ENCODE assay signal across 19 cellular contexts in genomic region chr11:19018901-19019300, GRCh38. TPM values are rescaled to one million over a fixed set of nuclear protein-coding genes. Genes with fewer than 3 reads are reported as not detected.
A peak's percentile ranks its signal among the peaks of the same experiment; 100 is the strongest.
DNase-seq lines count a peak whose midpoint lies in the region; ATAC-seq, FAIRE-seq and TF ChIP-seq lines count a peak whose summit lies in the region.
"Had no signal": no experiment of that assay in that cellular context is flagged by ENCODE, and none has a peak within 500 bp of the region (broad histone marks: within the 10 kb centered on the region; RNA-seq: fewer than 3 reads in every experiment).

No MANE protein-coding gene starts in this region.

- H4K20me1 ChIP-seq in GM23338 (replicated peaks; ENCODE audit: insufficient read depth): no peaks in the 10 kb centered on the region
- H4K20me1 ChIP-seq in H1 (replicated peaks in 1 of 2; ENCODE audit: control insufficient read depth in 1 of 2, insufficient read depth in 2 of 2, low read length in 2 of 2): peaks cover 0 to 2% of the 10 kb centered on the region in 2 experiments

- TF ChIP-seq RAD21 in H1 (IDR thresholded peaks at IDR 0.05 in 1 of 2, conservative IDR thresholded peaks at IDR 0.05 in 1 of 2; ENCODE audit: low read depth in 2 of 2, low read length in 2 of 2): no peak

- H3K18ac ChIP-seq in H1 (ENCODE audit: extremely low read depth, low read length): no peak overlapping the region

- H2AK5ac ChIP-seq in H1 (ENCODE audit: low read depth, low read length): no peak overlapping the region

- no peaks in the 10 kb centered on the region for H3K9me3 Mint-ChIP-seq in GM23338
- no peaks in the 10 kb centered on the region for H3K9me3 Mint-ChIP-seq in nephron progenitor cell
- H3K9me3 Mint-ChIP-seq: T-helper 2 cell treated with Interferon-gamma antibody and Interleukin-4, amounts not matched to agents 5 μg/mL and 100 μg/mL, for 36 hours had no signal

- no peak overlapping the region for H2BK15ac ChIP-seq in H1 (ENCODE audit: low read length)

- H3F3A ChIP-seq in GM23338 (replicated peaks; ENCODE audit: low read depth): no peaks in the 10 kb centered on the region

- WGBS in H1 (ENCODE audit: extremely low coverage in 1 of 2, insufficient coverage in 1 of 2, insufficient read length in 1 of 2, insufficient replicate concordance in 2 of 2, low coverage in 1 of 2, low lambda C conversion rate in 2 of 2, missing lambda C conversion rate in 1 of 2), 2 experiments: 51% methylated on average over 3 of the region's 3 CpGs; no CpG with 5 or more reads in 1 of the 2 experiments
- 4 to 19% (median 12%) methylated on average over 3 of the region's 3 CpGs for WGBS in heart left ventricle, 4 donors

- H3K36me3 ChIP-seq in GM23338 (ENCODE audit: insufficient read depth) (no peaks in the 10 kb centered on the region), NT2/D1 (ENCODE audit: insufficient read depth, insufficient read length, low read length) (no peaks in the 10 kb centered on the region), H1 (ENCODE audit: control insufficient read depth in 2 of 4, insufficient read depth in 4 of 4, low read length in 3 of 4) (no peaks in the 10 kb centered on the region), heart left ventricle (no peaks in the 10 kb centered on the region)
- H3K36me3 ChIP-seq: gastroesophageal sphincter had no signal

- no peak overlapping the region for H3K27ac ChIP-seq in GM23338 (ENCODE audit: low read depth)
- no peak overlapping the region for H3K27ac ChIP-seq in H1 (ENCODE audit: low read depth, low read length)
- no peak overlapping the region for H3K27ac ChIP-seq in heart left ventricle
- H3K27ac ChIP-seq: coronary artery, gastroesophageal sphincter had no signal

- H4K5ac ChIP-seq in H1 (ENCODE audit: insufficient read length, low read depth, low read length): no peak overlapping the region

- H3K79me2 ChIP-seq in GM23338 (replicated peaks; ENCODE audit: insufficient read depth): no peaks in the 10 kb centered on the region
- no peaks in the 10 kb centered on the region for H3K79me2 ChIP-seq in H1 (ENCODE audit: control insufficient read depth in 1 of 2, insufficient read depth in 2 of 2, low read length in 2 of 2)

- DNase-seq in GM23338 (ENCODE audit: low spot score): peak; percentile 75
- DNase-seq in NT2/D1 (ENCODE audit: low read depth, low spot score): peak; percentile 6
- DNase-seq in H1 (ENCODE audit: low read depth in 1 of 2, low spot score in 2 of 2): peak in 1 of 2 experiments; percentile 62
- DNase-seq in nephron progenitor cell: peak; percentile 77
- DNase-seq in heart left ventricle: no peak
- DNase-seq in NCI-H146 (lab: John Stamatoyannopoulos, UW): no peak
- DNase-seq: activated CD4-positive, alpha-beta T cell treated with anti-CD3 and anti-CD28 coated beads for 1 hour; midbrain; MV-4-11; nucleus accumbens; SIG-M5; stimulated activated CD4-positive, alpha-beta T cell treated with anti-CD3 and anti-CD28 coated beads, Interleukin-4, amount 100 ng/mL, for 1 hour had no signal

- no peak overlapping the region for H4K91ac ChIP-seq in H1 (replicated peaks; ENCODE audit: insufficient read length, low read length)

- no peak overlapping the region for H2BK5ac ChIP-seq in H1 (ENCODE audit: low read depth, low read length)

- H2BK20ac ChIP-seq in H1 (ENCODE audit: low read length): no peak overlapping the region

- no peaks in the 10 kb centered on the region for H3K4me1 Mint-ChIP-seq in GM23338
- H3K4me1 Mint-ChIP-seq in nephron progenitor cell: peaks cover 11% of the 10 kb centered on the region

- H2AFZ ChIP-seq in GM23338: no peak overlapping the region
- H2AFZ ChIP-seq in H1 (ENCODE audit: low read length): no peak overlapping the region

- no peaks in the 10 kb centered on the region for H3K79me1 ChIP-seq in H1 (ENCODE audit: low read depth, low read length)

- no peak overlapping the region for H3K56ac ChIP-seq in H1 (replicated peaks; ENCODE audit: insufficient read length, low read depth, low read length)

- H3K27ac Mint-ChIP-seq in GM23338 (no peak overlapping the region), nephron progenitor cell (no peak overlapping the region)
- H3K27ac Mint-ChIP-seq: T-helper 2 cell treated with Interferon-gamma antibody and Interleukin-4, amounts not matched to agents 5 μg/mL and 100 μg/mL, for 36 hours had no signal

- TF ChIP-seq CTCF in GM23338 (conservative IDR thresholded peaks at IDR 0.05; ENCODE audit: low read depth in 2 of 2) (no peak), H1 (IDR thresholded peaks at IDR 0.05; ENCODE audit: control extremely low read depth in 1 of 3, insufficient read depth in 1 of 3, low read depth in 1 of 3, low read length in 3 of 3) (no peak), nephron progenitor cell (IDR thresholded peaks at IDR 0.05) (no peak), heart left ventricle (IDR thresholded peaks at IDR 0.05) (no peak)

- H3K9ac ChIP-seq in NT2/D1 (ENCODE audit: insufficient read length, low read depth) (no peak overlapping the region), H1 (replicated peaks in 1 of 4; ENCODE audit: extremely low read depth in 1 of 4, low read depth in 3 of 4, low read length in 3 of 4) (no peak overlapping the region)

- H3K9me2 ChIP-seq in GM23338 (ENCODE audit: insufficient read depth): no peaks in the 10 kb centered on the region

- no peak for TF ChIP-seq EP300 in H1 (IDR thresholded peaks at IDR 0.05; ENCODE audit: borderline replicate concordance in 1 of 2, low read depth in 2 of 2, low read length in 2 of 2)

- no peak overlapping the region for H4K8ac ChIP-seq in H1 (ENCODE audit: extremely low read depth, insufficient read depth, low read length)

- no peaks in the 10 kb centered on the region for H3K9me3 ChIP-seq in NT2/D1 (ENCODE audit: insufficient read depth, low read length)
- no peaks in the 10 kb centered on the region for H3K9me3 ChIP-seq in H1 (ENCODE audit: insufficient read depth in 2 of 2, low read depth in 1 of 2, low read length in 1 of 2)
- no peaks in the 10 kb centered on the region for H3K9me3 ChIP-seq in heart left ventricle
- H3K9me3 ChIP-seq: gastroesophageal sphincter had no signal

- H3K23ac ChIP-seq in H1 (ENCODE audit: insufficient read length): no peak overlapping the region

- no peak overlapping the region for H3K4ac ChIP-seq in H1 (replicated peaks; ENCODE audit: insufficient read length, low read depth, low read length)

- H3K27me3 ChIP-seq in GM23338 (ENCODE audit: insufficient read depth): no peaks in the 10 kb centered on the region
- no peaks in the 10 kb centered on the region for H3K27me3 ChIP-seq in NT2/D1 (ENCODE audit: insufficient read depth, insufficient read length)
- H3K27me3 ChIP-seq in H1 (replicated peaks in 1 of 4; ENCODE audit: control insufficient read depth in 3 of 4, extremely low read depth in 1 of 4, insufficient read depth in 3 of 4, low read length in 3 of 4): peaks cover 0 to 1% (median 0%) of the 10 kb centered on the region in 4 experiments; a peak in 1 of 7 replicates
- peaks cover 0 to 13% (median 0%) of the 10 kb centered on the region in 9 donors for H3K27me3 ChIP-seq in heart left ventricle
- H3K27me3 ChIP-seq: gastroesophageal sphincter had no signal

- H3K14ac ChIP-seq in H1 (ENCODE audit: insufficient read length): no peak overlapping the region

- POLR2A ChIA-PET in H1 (lab: Charles Lee; ENCODE audit: partially characterized antibody): no interaction called here

- no peak for TF ChIP-seq POLR2A in H1 (IDR thresholded peaks at IDR 0.05; ENCODE audit: control extremely low read depth in 1 of 2, low read depth in 2 of 2, low read length in 2 of 2)
- TF ChIP-seq POLR2A in heart left ventricle (IDR thresholded peaks at IDR 0.05): no peak

- H3K23me2 ChIP-seq in H1 (ENCODE audit: low read depth, low read length): no peaks in the 10 kb centered on the region

- CTCF ChIA-PET in H1 (lab: Charles Lee; ENCODE audit: partially characterized antibody): interaction anchor here (1.3 kb wide), 2 partner anchors 51 to 60 kb away, joined by 4 read pairs; no protein-coding TSS in a partner anchor

- H3K4me1 ChIP-seq in GM23338 (ENCODE audit: insufficient read depth) (no peaks in the 10 kb centered on the region), NT2/D1 (ENCODE audit: insufficient read depth, insufficient read length) (no peaks in the 10 kb centered on the region), H1 (replicated peaks in 1 of 4; ENCODE audit: control insufficient read depth in 3 of 4, insufficient read depth in 4 of 4, low read length in 3 of 4) (no peaks in the 10 kb centered on the region), heart left ventricle (no peaks in the 10 kb centered on the region)
- H3K4me1 ChIP-seq: gastroesophageal sphincter had no signal

- peak; percentile 82 for ATAC-seq in GM23338
- ATAC-seq in GM19463 (IDR thresholded peaks at IDR 0.05; ENCODE audit: unreplicated experiment): no peak
- ATAC-seq in HG02571 (IDR thresholded peaks at IDR 0.05; ENCODE audit: unreplicated experiment): no peak
- ATAC-seq in heart left ventricle: no peak
- ATAC-seq: gastroesophageal sphincter had no signal

- intact Hi-C loops in heart left ventricle (cut with DNase I): no loop called here

- H3K4me3 Mint-ChIP-seq in GM23338 (no peak overlapping the region), nephron progenitor cell (no peak overlapping the region)
- H3K4me3 Mint-ChIP-seq: T-helper 2 cell treated with Interferon-gamma antibody and Interleukin-4, amounts not matched to agents 5 μg/mL and 100 μg/mL, for 36 hours had no signal

- no peaks in the 10 kb centered on the region for H3K36me3 Mint-ChIP-seq in GM23338 (ENCODE audit: low read depth)
- no peaks in the 10 kb centered on the region for H3K36me3 Mint-ChIP-seq in nephron progenitor cell (ENCODE audit: low read depth)

- H3K27me3 Mint-ChIP-seq in GM23338 (ENCODE audit: insufficient read depth, low read depth, poor library complexity) (no peaks in the 10 kb centered on the region), nephron progenitor cell (ENCODE audit: low read depth, poor library complexity) (peaks cover 30% of the 10 kb centered on the region)

- peak; percentile 65 for FAIRE-seq in H1 (lab: Jason Lieb, UNC)
- FAIRE-seq: astrocyte had no signal

- H3K4me2 ChIP-seq in GM23338 (no peak overlapping the region), H1 (ENCODE audit: insufficient read depth in 1 of 2, low read depth in 2 of 2, low read length in 2 of 2) (no peak overlapping the region)

- H2BK120ac ChIP-seq in H1 (replicated peaks; ENCODE audit: low read depth, low read length): no peak overlapping the region

- H3K4me3 ChIP-seq in GM23338: no peak overlapping the region
- no peak overlapping the region for H3K4me3 ChIP-seq in NT2/D1 (ENCODE audit: insufficient read length, low read depth)
- H3K4me3 ChIP-seq in H1 (ENCODE audit: extremely low read depth in 1 of 4, insufficient read depth in 2 of 4, low read depth in 3 of 4, low read length in 4 of 4): no peak overlapping the region
- no peak overlapping the region for H3K4me3 ChIP-seq in heart left ventricle
- H3K4me3 ChIP-seq: coronary artery, gastroesophageal sphincter had no signal

- no peak overlapping the region for H2BK12ac ChIP-seq in H1 (ENCODE audit: low read depth, low read length)

RNA-seq across cellular contexts. Expression of gene MRGPRX2, which starts 41.6 kb away (rescaled TPM):
- not detected in 2 replicates for total RNA-seq in GM23338 (2014; rRNA removed; shearing (Covaris generic))
- polyA plus RNA-seq in GM23338 (2016; fragmentation: Nextera tagmentation; extraction: Ambion mirVana) (not detected in 2 replicates), H1 (2011; rRNA removed) (not detected in 2 replicates), heart left ventricle (not detected)
- total RNA-seq in H1 (2021; fragmentation: NEBNext Ultra II Directional; extraction: Animal tissue kit (Norgen Biotek cat#: 25700)): not detected in 2 replicates
- not detected for polyA plus RNA-seq in H1 (2011; cell fraction: cytosol; rRNA removed)
- not detected for polyA plus RNA-seq in H1 (2011; cell fraction: nucleus; rRNA removed)
- not detected in 4 replicates for polyA plus RNA-seq in H1 (2012, experiment 1 of 2)
- not detected for polyA plus RNA-seq in H1 (2012, experiment 2 of 2)
- polyA plus RNA-seq in H1 (2013, experiment 1 of 2): not detected
- polyA plus RNA-seq in H1 (2013, experiment 2 of 2): not detected
- not detected in 2 replicates for polyA minus RNA-seq in H1 (2011; rRNA and poly(A)+ RNA removed)
- polyA minus RNA-seq in H1 (2011; cell fraction: cytosol; rRNA and poly(A)+ RNA removed): not detected
- not detected for polyA minus RNA-seq in H1 (2011; cell fraction: nucleus; rRNA and poly(A)+ RNA removed)
- under 1 TPM in 1 of 9 donors, not detected in 8; 0.13 TPM for total RNA-seq in heart left ventricle
- total RNA-seq: astrocyte, epithelial cell of proximal tubule had no signal

Comparison
In these comparisons a context has a peak if more than half of its experiments do, and no peak if none do; other contexts are left out.
1. DNase-seq: peak in GM23338 (single experiment), NT2/D1 (single experiment) and nephron progenitor cell (single experiment); none in heart left ventricle (0 of 5) and NCI-H146 (single experiment).